22 cellular contexts compared by ENCODE assay signal in genomic region chr7:130804156-130804708, GRCh38.
"Had no signal": no experiment of that assay in that cellular context is flagged by ENCODE, and none has a peak within 500 bp of the region (broad histone marks: within the 10 kb centered on the region; RNA-seq: fewer than 3 reads in every experiment).

No MANE protein-coding gene starts in this region.

- H3K9me3 ChIP-seq: left lung, sigmoid colon, spleen, upper lobe of left lung had no signal

- DNase-seq: activated B cell treated with CpG ODN at 0.5 μM for 24 hours; activated CD4-positive, alpha-beta memory T cell treated with anti-CD3 and anti-CD28 coated beads for 36 hours; activated CD4-positive, alpha-beta T cell treated with anti-CD3 and anti-CD28 coated beads for 36 hours; activated naive CD4-positive, alpha-beta T cell treated with Interleukin-2 at 50 U/mL for 16 hours; activated naive CD8-positive, alpha-beta T cell treated with anti-CD3 and anti-CD28 coated beads, Interleukin-2, amount 10 ng/mL, durations not matched to agents 7 days and 5 days; activated T-cell treated with anti-CD3 and anti-CD28 coated beads, Interleukin-2, amount 50 U/mL, for 48 hours; cerebellar nuclear complex; foreskin melanocyte; glutamatergic neuron; immature natural killer cell; left lung; natural killer cell; sigmoid colon; spleen; stimulated activated CD4-positive, alpha-beta T cell treated with anti-CD3 and anti-CD28 coated beads, Interleukin-4, amount 100 ng/mL, for 1 hour; stimulated activated naive CD4-positive, alpha-beta T cell treated with Interleukin-2 at 50 U/mL for 16 hours; SW 1271; T-helper 17 cell; upper lobe of left lung had no signal

- H3K36me3 ChIP-seq: left lung, sigmoid colon, spleen, upper lobe of left lung had no signal

- H3K27ac ChIP-seq: hepatocyte, left lung, parathyroid adenoma, sigmoid colon, spleen, upper lobe of left lung had no signal

- H3K4me1 ChIP-seq: left lung, parathyroid adenoma, sigmoid colon, upper lobe of left lung had no signal

- H3K27me3 ChIP-seq: hepatocyte, upper lobe of left lung had no signal

- H3K4me3 ChIP-seq: hepatocyte, left lung, lung, sigmoid colon, spleen, upper lobe of left lung had no signal

- ATAC-seq: activated CD4-positive, alpha-beta T cell treated with anti-CD3 and anti-CD28 coated beads for 36 hours; left lung; T-helper 17 cell had no signal
